Comparison of ENCODE assay signal across 8 cellular contexts in the genomic region with DNA sequence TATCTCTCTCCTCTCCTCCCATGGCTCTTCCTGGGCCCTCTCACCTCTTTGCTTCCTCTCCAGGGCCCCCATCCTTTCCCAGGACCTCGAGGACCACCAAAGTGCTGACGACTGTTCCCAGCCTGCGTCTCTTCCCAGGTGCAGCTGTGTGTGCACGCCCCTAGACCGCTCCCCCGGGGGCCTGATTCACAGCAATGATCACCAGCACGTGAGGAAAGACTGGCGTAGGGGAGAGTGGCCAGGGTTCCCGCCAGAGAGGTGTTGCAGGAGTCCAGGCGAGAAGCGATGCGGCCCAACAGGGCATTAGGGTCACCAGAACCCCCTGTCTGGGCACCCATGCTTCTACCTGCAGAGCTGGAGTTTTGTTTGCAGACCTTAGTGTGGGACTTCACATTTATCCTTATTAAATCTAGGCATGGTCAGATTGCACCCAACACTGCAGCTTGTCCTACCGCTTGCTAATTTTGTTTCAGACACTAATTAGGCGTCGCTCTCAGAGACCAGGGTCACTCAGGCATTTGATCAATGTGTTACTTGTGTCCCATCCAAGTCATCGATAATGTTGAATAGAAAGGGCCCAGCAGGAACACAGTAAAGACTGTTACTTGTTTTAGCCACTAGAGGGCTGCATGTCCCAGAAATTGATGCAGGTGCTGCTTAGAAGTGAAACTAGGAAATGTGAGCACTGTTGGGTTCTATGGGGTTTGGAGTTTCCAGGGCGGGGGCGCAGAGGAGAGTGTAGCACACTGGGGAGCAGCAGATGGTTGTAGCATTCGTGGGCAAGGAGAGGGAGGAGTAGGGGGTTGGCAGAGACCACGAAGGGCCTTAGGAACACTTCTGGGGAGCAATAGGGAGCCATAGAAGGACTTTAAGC. TPM values are rescaled to one million over a fixed set of nuclear protein-coding genes. Genes with fewer than 3 reads are reported as not detected.
A peak's percentile ranks its signal among the peaks of the same experiment; 100 is the strongest.
DNase-seq lines count a peak whose midpoint lies in the region; ATAC-seq and TF ChIP-seq lines count a peak whose summit lies in the region.

No MANE protein-coding gene starts in this region.

- peak overlapping the region; percentile 87 for H3K4me2 ChIP-seq in osteoblast (ENCODE audit: insufficient read depth, low read length)

- H3K4me1 Mint-ChIP-seq in activated T-helper 17 cell treated with anti-CD3 and anti-CD28 coated beads, Interleukin-2, amount 50 U/mL, for 72 hours: peaks cover 9% of the 10 kb centered on the region

- peak overlapping the region; percentile 70 for H3K4me3 Mint-ChIP-seq in activated T-helper 17 cell treated with anti-CD3 and anti-CD28 coated beads, Interleukin-2, amount 50 U/mL, for 72 hours

- peak; percentile 87 for TF ChIP-seq CTCF in RWPE2 (IDR thresholded peaks at IDR 0.05; ENCODE audit: poor library complexity, severe bottlenecking)
- peak; percentile 93 for TF ChIP-seq CTCF in fibroblast of villous mesenchyme (IDR thresholded peaks at IDR 0.05; ENCODE audit: insufficient read depth, low read depth, low read length)
- peak; percentile 95 for TF ChIP-seq CTCF in osteoblast (IDR thresholded peaks at IDR 0.05; ENCODE audit: extremely low read depth, low read depth, low read length)

- H3K4me1 ChIP-seq in RWPE2 (ENCODE audit: insufficient read depth, poor library complexity, severe bottlenecking) (no peaks in the 10 kb centered on the region), osteoblast (ENCODE audit: insufficient read depth, low read length) (no peaks in the 10 kb centered on the region), thymus (ENCODE audit: control insufficient read depth, insufficient read depth, low read length) (no peaks in the 10 kb centered on the region)

- no peaks in the 10 kb centered on the region for H3K9me3 ChIP-seq in RWPE2 (ENCODE audit: severe bottlenecking)
- no peaks in the 10 kb centered on the region for H3K9me3 ChIP-seq in osteoblast (ENCODE audit: low read depth, low read length)
- no peaks in the 10 kb centered on the region for H3K9me3 ChIP-seq in thymus (ENCODE audit: control insufficient read depth)

- H3K27me3 ChIP-seq in RWPE2 (ENCODE audit: insufficient read depth, poor library complexity, severe bottlenecking) (no peaks in the 10 kb centered on the region), osteoblast (ENCODE audit: insufficient read depth, low read length) (no peaks in the 10 kb centered on the region), thymus (ENCODE audit: control insufficient read depth, insufficient read depth) (no peaks in the 10 kb centered on the region)

- H3K4me3 ChIP-seq in RWPE2 (ENCODE audit: severe bottlenecking): no peak overlapping the region
- H3K4me3 ChIP-seq in fibroblast of villous mesenchyme (ENCODE audit: low read depth, low read length): peak overlapping the region; percentile 39
- H3K4me3 ChIP-seq in osteoblast (ENCODE audit: insufficient read depth, low read length): peak overlapping the region; percentile 64
- peak overlapping the region; percentile 16 for H3K4me3 ChIP-seq in thymus (ENCODE audit: low read length)

- H3K79me2 ChIP-seq in osteoblast (ENCODE audit: insufficient read depth, low read length): no peaks in the 10 kb centered on the region

- ATAC-seq in GM21423 (IDR thresholded peaks at IDR 0.05; ENCODE audit: unreplicated experiment) (peak; percentile 89), RWPE2 (ENCODE audit: low read depth) (peak; percentile 88)
- ATAC-seq in activated T-helper 17 cell treated with anti-CD3 and anti-CD28 coated beads, Interleukin-2, amount 50 U/mL, for 72 hours (replicated peaks): peak; percentile 96

- H3K36me3 Mint-ChIP-seq in activated T-helper 17 cell treated with anti-CD3 and anti-CD28 coated beads, Interleukin-2, amount 50 U/mL, for 72 hours (ENCODE audit: low read depth): no peaks in the 10 kb centered on the region

- DNase-seq in DMS153 treated with DMSO at 0.1 percent for 48 hours (lab: John Stamatoyannopoulos, UW; ENCODE audit: unreplicated experiment): peak; percentile 55
- DNase-seq in HuH-7.5 (ENCODE audit: low spot score): peak; percentile 60
- DNase-seq in RWPE2 (ENCODE audit: low spot score): no peak
- peak; percentile 82 for DNase-seq in fibroblast of villous mesenchyme (ENCODE audit: low read depth)
- peak; percentile 91 for DNase-seq in osteoblast (ENCODE audit: insufficient read length, low spot score, missing footprints)

- no peaks in the 10 kb centered on the region for H3K9me3 Mint-ChIP-seq in activated T-helper 17 cell treated with anti-CD3 and anti-CD28 coated beads, Interleukin-2, amount 50 U/mL, for 72 hours

- H3K27ac ChIP-seq in RWPE2 (ENCODE audit: poor library complexity, severe bottlenecking): no peak overlapping the region
- H3K27ac ChIP-seq in osteoblast (ENCODE audit: low read depth, low read length): peak overlapping the region; percentile 31
- H3K27ac ChIP-seq in thymus (ENCODE audit: low read depth): peak overlapping the region; percentile 33

- no peaks in the 10 kb centered on the region for H4K20me1 ChIP-seq in osteoblast (ENCODE audit: insufficient read depth, low read length)

- peak overlapping the region; percentile 86 for H3K27ac Mint-ChIP-seq in activated T-helper 17 cell treated with anti-CD3 and anti-CD28 coated beads, Interleukin-2, amount 50 U/mL, for 72 hours

- H3K27me3 Mint-ChIP-seq in activated T-helper 17 cell treated with anti-CD3 and anti-CD28 coated beads, Interleukin-2, amount 50 U/mL, for 72 hours: no peaks in the 10 kb centered on the region

- peak overlapping the region; percentile 90 for H2AFZ ChIP-seq in osteoblast (ENCODE audit: low read length)

- H3K36me3 ChIP-seq in RWPE2 (ENCODE audit: low read depth) (no peaks in the 10 kb centered on the region), osteoblast (ENCODE audit: insufficient read depth, low read length) (no peaks in the 10 kb centered on the region), thymus (ENCODE audit: control insufficient read depth, insufficient read depth) (no peaks in the 10 kb centered on the region)

- WGBS in thymus: 60% methylated on average over 20 of the region's 20 CpGs

RNA-seq across cellular contexts. Expression of gene CDADC1, which starts 53.2 kb away (rescaled TPM):
- 10 to 100 TPM in 1 of 2 donors, 1 to 10 TPM in 1; 7.5 to 10.2 TPM for total RNA-seq in activated T-helper 17 cell treated with anti-CD3 and anti-CD28 coated beads, Interleukin-2, amount 50 U/mL, for 72 hours
- 3.5 TPM in 2 replicates for total RNA-seq in fibroblast of villous mesenchyme
- 3.2 and 3.6 TPM in 2 replicates for total RNA-seq in osteoblast
- 8.0 TPM for polyA plus RNA-seq in thymus
